Comparison of ENCODE assay signal across 18 cellular contexts in the genomic region with DNA sequence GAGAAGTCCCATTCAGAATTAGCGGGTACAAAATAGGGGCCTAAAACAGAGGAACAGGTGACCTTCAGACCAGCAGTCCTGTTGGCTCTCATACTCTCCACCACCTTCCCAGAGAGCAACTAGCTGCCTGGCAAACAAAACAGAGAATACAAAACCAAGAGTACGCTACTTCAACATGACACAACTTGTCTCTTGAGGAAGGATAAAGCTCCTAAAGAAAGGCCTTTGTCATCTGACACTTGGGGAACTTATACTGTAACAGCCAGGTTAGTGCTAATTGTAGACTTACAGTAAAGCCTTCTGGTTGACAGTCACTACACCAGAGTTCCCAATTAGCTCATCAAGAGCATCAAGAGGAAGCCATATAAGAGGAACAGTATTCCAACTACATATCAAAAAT.
DNase-seq lines count a peak whose midpoint lies in the region; ATAC-seq lines count a peak whose summit lies in the region.
"Had no signal": no experiment of that assay in that cellular context is flagged by ENCODE, and none has a peak within 500 bp of the region (broad histone marks: within the 10 kb centered on the region; RNA-seq: fewer than 3 reads in every experiment).

No MANE protein-coding gene starts in this region.

- H3K4me3 Mint-ChIP-seq in effector memory CD8-positive, alpha-beta T cell, result no peak overlapping the region
- H3K4me3 Mint-ChIP-seq: CD8-positive, alpha-beta T cell had no signal

- H3K27me3 Mint-ChIP-seq in effector memory CD8-positive, alpha-beta T cell, result no peaks in the 10 kb centered on the region

- no peaks in the 10 kb centered on the region for H3K4me1 Mint-ChIP-seq in effector memory CD8-positive, alpha-beta T cell (ENCODE audit: low read depth in 2 of 2)

- no peaks in the 10 kb centered on the region for H3K36me3 Mint-ChIP-seq in effector memory CD8-positive, alpha-beta T cell (ENCODE audit: insufficient read depth)

- no peaks in the 10 kb centered on the region for H3K9me3 Mint-ChIP-seq in effector memory CD8-positive, alpha-beta T cell

- peak; percentile 87 for ATAC-seq in esophagus mucosa
- no peak for ATAC-seq in effector memory CD8-positive, alpha-beta T cell (replicated peaks)
- ATAC-seq: CD8-positive, alpha-beta T cell; GM12878 had no signal

- peak; percentile 5 for DNase-seq in NCI-H2107 treated with DMSO at 0.1 percent for 48 hours (lab: John Stamatoyannopoulos, UW; ENCODE audit: unreplicated experiment)
- no peak for DNase-seq in NCI-H2107 (lab: John Stamatoyannopoulos, UW)
- DNase-seq in NCI-H1436 treated with DMSO at 0.1 percent for 48 hours (lab: John Stamatoyannopoulos, UW), result peak; percentile 16
- peak; percentile 62 for DNase-seq in NCI-H345 treated with DMSO at 0.1 percent for 48 hours (lab: John Stamatoyannopoulos, UW; ENCODE audit: unreplicated experiment)
- DNase-seq in nucleus accumbens (lab: John Stamatoyannopoulos, UW), result no peak
- DNase-seq in effector memory CD8-positive, alpha-beta T cell, result no peak
- no peak for DNase-seq in NCI-H1048 (lab: John Stamatoyannopoulos, UW)
- DNase-seq: CD8-positive, alpha-beta T cell; GDM1; GOT3; KBM-7; NCI-H1092; NCI-H2029; NCI-H446 treated with DMSO at 0.1 percent for 48 hours; NCI-H774; PC-9 had no signal

- no peak overlapping the region for H3K27ac Mint-ChIP-seq in effector memory CD8-positive, alpha-beta T cell
- H3K27ac Mint-ChIP-seq: CD8-positive, alpha-beta T cell had no signal

Comparison
In these comparisons a context has a peak if more than half of its experiments do, and no peak if none do; other contexts are left out.
1. DNase-seq: peak in NCI-H2107 treated with DMSO at 0.1 percent for 48 hours (single experiment), NCI-H1436 treated with DMSO at 0.1 percent for 48 hours (single experiment) and NCI-H345 treated with DMSO at 0.1 percent for 48 hours (single experiment); none in NCI-H2107 (single experiment), nucleus accumbens (0 of 56), effector memory CD8-positive, alpha-beta T cell (0 of 3) and NCI-H1048 (single experiment).